In genomic region chr2:873027-873426, GRCh38 we compare ENCODE assay signal across 14 cellular contexts.
DNase-seq lines count a peak whose midpoint lies in the region; ATAC-seq and TF ChIP-seq lines count a peak whose summit lies in the region.
"Had no signal": no experiment of that assay in that cellular context is flagged by ENCODE, and none has a peak within 500 bp of the region (broad histone marks: within the 10 kb centered on the region; RNA-seq: fewer than 3 reads in every experiment).

No MANE protein-coding gene starts in this region.

- no peaks in the 10 kb centered on the region for H3K79me1 ChIP-seq in H9 (ENCODE audit: insufficient read depth, low read depth, low read length, poor library complexity, severe bottlenecking)

- H2AFZ ChIP-seq in H9 (ENCODE audit: low read length): no peak overlapping the region

- H3K9me3 ChIP-seq in H9 (ENCODE audit: control insufficient read depth, low read depth, low read length) (no peaks in the 10 kb centered on the region), thyroid gland (no peaks in the 10 kb centered on the region)
- H3K9me3 ChIP-seq: BLaER1 treated with 17β-estradiol and CSF1 and Interleukin-3, amounts not matched to agents 10 nM and 100 nM had no signal

- no peaks in the 10 kb centered on the region for H4K20me1 ChIP-seq in H9 (ENCODE audit: control insufficient read depth, insufficient read depth, insufficient read length)

- no peak overlapping the region for H2BK20ac ChIP-seq in H9 (ENCODE audit: low read depth, low read length, poor library complexity, severe bottlenecking)

- H3K4me3 ChIP-seq in coronary artery (no peak overlapping the region), thyroid gland (replicated peaks in 1 of 3) (no peak overlapping the region)
- H3K4me3 ChIP-seq: BLaER1 treated with 17β-estradiol and CSF1 and Interleukin-3, amounts not matched to agents 10 nM and 100 nM had no signal

- no peak overlapping the region for H2BK12ac ChIP-seq in H9 (ENCODE audit: insufficient read length, low read depth, low read length)

- H3K27me3 ChIP-seq in H9 (ENCODE audit: insufficient read depth, low read length) (no peaks in the 10 kb centered on the region), thyroid gland (no peaks in the 10 kb centered on the region)
- H3K27me3 ChIP-seq: BLaER1 treated with 17β-estradiol and CSF1 and Interleukin-3, amounts not matched to agents 10 nM and 100 nM had no signal

- H2BK120ac ChIP-seq in H9 (ENCODE audit: low read depth, low read length, poor library complexity, severe bottlenecking): no peak overlapping the region

- no peak overlapping the region for H3K9ac ChIP-seq in H9 (ENCODE audit: extremely low read depth, insufficient read length, low read length)
- H3K9ac ChIP-seq: BLaER1 treated with 17β-estradiol and CSF1 and Interleukin-3, amounts not matched to agents 10 nM and 100 nM had no signal

- no peak overlapping the region for H4K8ac ChIP-seq in H9 (replicated peaks; ENCODE audit: insufficient read length, low read depth, low read length)

- peaks cover 23% of the 10 kb centered on the region for H3K27me3 Mint-ChIP-seq in H9 (ENCODE audit: low read depth)

- H3K56ac ChIP-seq in H9 (ENCODE audit: insufficient read length, low read depth, low read length): no peak overlapping the region

- H3K23me2 ChIP-seq in H9 (ENCODE audit: insufficient read length, low read depth, low read length, poor library complexity, severe bottlenecking): no peaks in the 10 kb centered on the region

- TF ChIP-seq CTCF in H9 (conservative IDR thresholded peaks at IDR 0.05) (no peak), coronary artery (IDR thresholded peaks at IDR 0.05) (no peak), thyroid gland (IDR thresholded peaks at IDR 0.05) (no peak)

- no peaks in the 10 kb centered on the region for H3K79me2 ChIP-seq in H9 (ENCODE audit: insufficient read depth, low read length)

- no peak overlapping the region for H3K14ac ChIP-seq in H9 (ENCODE audit: insufficient read depth, low read length)

- no peaks in the 10 kb centered on the region for H3K36me3 Mint-ChIP-seq in H9 (ENCODE audit: insufficient read depth in 1 of 3, low read depth in 3 of 3)
- H3K36me3 Mint-ChIP-seq: CD8-positive, alpha-beta T cell; IgD-negative memory B cell had no signal

- no peak overlapping the region for H2BK15ac ChIP-seq in H9 (ENCODE audit: low read depth, low read length)

- no peak overlapping the region for H3K4ac ChIP-seq in H9 (ENCODE audit: low read depth, low read length)

- H3K27ac Mint-ChIP-seq in H9: no peak overlapping the region; a peak in 1 of 7 replicates
- H3K27ac Mint-ChIP-seq: B cell; CD8-positive, alpha-beta T cell; IgD-negative memory B cell had no signal

- peaks cover 0 to 8% of the 10 kb centered on the region in 2 experiments; a peak in 2 of 4 replicates for H3K4me1 Mint-ChIP-seq in H9
- H3K4me1 Mint-ChIP-seq: B cell, IgD-negative memory B cell had no signal

- no peak overlapping the region for H3K4me3 Mint-ChIP-seq in H9
- H3K4me3 Mint-ChIP-seq: B cell; CD8-positive, alpha-beta T cell; IgD-negative memory B cell had no signal

- H4K91ac ChIP-seq in H9 (ENCODE audit: insufficient read length, low read depth, low read length): no peak overlapping the region

- no peak overlapping the region for H3K18ac ChIP-seq in H9 (ENCODE audit: insufficient read length, low read depth, low read length)

- H3K36me3 ChIP-seq in thyroid gland: no peaks in the 10 kb centered on the region
- H3K36me3 ChIP-seq: BLaER1 treated with 17β-estradiol and CSF1 and Interleukin-3, amounts not matched to agents 10 nM and 100 nM had no signal

- DNase-seq in H9: peak; percentile 12
- peak; percentile 28 for DNase-seq in coronary artery (ENCODE audit: low spot score)
- peak; percentile 64 for DNase-seq in posterior vena cava (ENCODE audit: low spot score)
- peak; percentile 82 to 88 for DNase-seq in thyroid gland
- no peak for DNase-seq in T1000 (lab: John Stamatoyannopoulos, UW)
- DNase-seq: Calu3; CD8-positive, alpha-beta T cell; GOT3; H7 had no signal

- H4K5ac ChIP-seq in H9 (ENCODE audit: insufficient read length, low read depth, low read length): no peak overlapping the region

- intact Hi-C loops in posterior vena cava (cut with DNase I): no loop called here
- intact Hi-C loops in thyroid gland (cut with DNase I): no loop called here

- H2BK5ac ChIP-seq in H9 (ENCODE audit: insufficient read length, low read length): no peak overlapping the region

- no peak overlapping the region for H3T11ph ChIP-seq in H9 (ENCODE audit: low read length)

- no peaks in the 10 kb centered on the region for H3K4me1 ChIP-seq in H9 (ENCODE audit: insufficient read depth, low read length)
- peaks cover 33 to 51% of the 10 kb centered on the region in 2 donors for H3K4me1 ChIP-seq in thyroid gland

- no peak overlapping the region for H3K4me2 ChIP-seq in H9 (ENCODE audit: insufficient read depth, insufficient read length, low read length)

- no peak overlapping the region for H2AK5ac ChIP-seq in H9 (ENCODE audit: insufficient read length, low read length)

- H3K27ac ChIP-seq in H9 (ENCODE audit: insufficient read length, low read depth, low read length): no peak overlapping the region
- H3K27ac ChIP-seq in coronary artery: no peak overlapping the region
- H3K27ac ChIP-seq in thyroid gland: peak overlapping the region; percentile 79 to 83 (median 79)
- H3K27ac ChIP-seq: BLaER1 treated with 17β-estradiol and CSF1 and Interleukin-3, amounts not matched to agents 10 nM and 100 nM had no signal

- TF ChIP-seq POLR2A in thyroid gland (IDR thresholded peaks at IDR 0.05): peak in 1 of 2 donors; percentile 10

- no peak overlapping the region for H3K23ac ChIP-seq in H9 (ENCODE audit: insufficient read length, low read depth, low read length)

- ATAC-seq in GM18907 (IDR thresholded peaks at IDR 0.05; ENCODE audit: unreplicated experiment): no peak
- ATAC-seq: CD8-positive, alpha-beta T cell; HepG2 had no signal

- no CpG with 5 or more reads among the region's 4 CpGs for WGBS in H9 (ENCODE audit: extremely low coverage, insufficient read length, low lambda C conversion rate)
- WGBS in thyroid gland, 2 donors: 49 to 61% methylated on average over 4 of the region's 4 CpGs

- H3K9me3 Mint-ChIP-seq in H9: no peaks in the 10 kb centered on the region
- H3K9me3 Mint-ChIP-seq: CD8-positive, alpha-beta T cell; IgD-negative memory B cell had no signal

Comparison
In these comparisons a context has a peak if more than half of its experiments do, and no peak if none do; other contexts are left out.
1. H3K27ac ChIP-seq: peak in thyroid gland (3 of 3); none in H9 (single experiment) and coronary artery (0 of 2).